ENCODE assay signal across 1 cellular context in the genomic region with DNA sequence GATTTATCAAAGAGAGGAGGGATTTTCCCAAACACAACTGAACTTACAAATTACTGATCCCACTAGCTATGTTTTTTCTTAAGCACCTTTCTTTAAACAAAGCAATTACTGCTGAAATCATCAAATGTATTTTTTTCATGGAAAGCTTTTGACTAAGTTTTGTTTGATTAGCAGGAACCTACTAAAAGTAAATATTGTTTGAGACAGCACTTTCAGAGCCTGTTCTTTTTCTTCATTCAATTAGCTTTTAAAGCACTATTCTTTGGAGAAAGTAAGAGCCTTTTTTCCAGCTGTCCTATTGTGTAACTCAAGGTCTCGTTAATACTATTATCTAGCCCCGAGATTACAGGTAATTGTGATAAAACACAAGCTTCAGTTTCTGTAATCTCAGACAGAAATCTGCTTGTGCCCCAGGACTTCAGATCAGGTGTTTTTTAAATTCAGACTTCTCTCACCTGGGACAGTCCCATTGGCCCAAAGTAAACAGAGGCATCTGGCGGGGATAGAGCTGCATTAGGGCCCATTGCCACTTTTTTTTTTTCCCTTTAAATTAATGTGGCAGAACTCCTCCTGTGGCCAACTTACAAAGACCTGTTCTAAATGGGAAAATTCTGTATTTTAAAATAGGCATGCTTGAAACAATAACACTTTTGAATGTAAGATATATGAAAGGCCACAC.
TF ChIP-seq lines count a peak whose summit lies in the region.

No MANE protein-coding gene starts in this region.

TF ChIP-seq in A549, 52 proteins besides CTCF, POLR2A, EP300 and RAD21 (continued from another document):
- TF ChIP-seq MAFK (IDR thresholded peaks at IDR 0.05; ENCODE audit: partially characterized antibody) = peak; percentile 26
